ENCODE assay signal across 8 cellular contexts in genomic region chr7:102395958-102396709, GRCh38. TPM values are rescaled to one million over a fixed set of nuclear protein-coding genes. Genes with fewer than 3 reads are reported as not detected.
DNase-seq lines count a peak whose midpoint lies in the region; ATAC-seq and TF ChIP-seq lines count a peak whose summit lies in the region.

PRKRIP1 (plus strand) TSS chr7:102396363; CDS start chr7:102396412, 49 bp downstream.

- peak; percentile 97 for DNase-seq in DMS53 (lab: John Stamatoyannopoulos, UW)
- peak; percentile 5 for DNase-seq in KG1 (lab: John Stamatoyannopoulos, UW)
- DNase-seq in activated T-cell treated with anti-CD3 and anti-CD28 coated beads, Interleukin-2, amount 50 U/mL, for 1 hour: peak; percentile 79
- DNase-seq in stimulated activated CD8-positive, alpha-beta memory T cell treated with anti-CD3 and anti-CD28 coated beads, Interleukin-4, amount 100 ng/mL, for 48 hours: peak; percentile 84

- H3K9me3 ChIP-seq in esophagus (ENCODE audit: control insufficient read depth in 2 of 2, insufficient read depth in 1 of 2, low read depth in 1 of 2, low read length in 1 of 2): no peaks in the 10 kb centered on the region
- H3K9me3 ChIP-seq in mucosa of stomach (ENCODE audit: control insufficient read depth, low read length): no peaks in the 10 kb centered on the region

- H3K4me1 ChIP-seq in esophagus (ENCODE audit: control insufficient read depth in 2 of 2, insufficient read depth in 2 of 2, low read length in 1 of 2) (peaks cover 0 to 2% of the 10 kb centered on the region in 2 donors), mucosa of stomach (ENCODE audit: control insufficient read depth, insufficient read depth, low read length) (peaks cover 8% of the 10 kb centered on the region)

- H3K27ac ChIP-seq in esophagus (ENCODE audit: low read depth in 2 of 2, low read length in 1 of 2): peak within 1 kb of the TSS; percentile 69 to 90

- peak within 1 kb of the TSS; percentile 96 for H3K9ac ChIP-seq in mucosa of stomach (ENCODE audit: low read length)

- WGBS in esophagus, 2 donors: 0% methylated on average over 55 of the region's 57 CpGs

- no peaks in the 10 kb centered on the region for H3K27me3 ChIP-seq in esophagus (ENCODE audit: control insufficient read depth in 1 of 2, insufficient read depth in 2 of 2, low read length in 2 of 2)
- no peaks in the 10 kb centered on the region for H3K27me3 ChIP-seq in mucosa of stomach (ENCODE audit: control insufficient read depth, insufficient read depth, low read length)

- peaks cover 2% of the 10 kb centered on the region in 2 donors for H3K36me3 ChIP-seq in esophagus (ENCODE audit: control insufficient read depth in 2 of 2, insufficient read depth in 2 of 2, low read length in 1 of 2)
- H3K36me3 ChIP-seq in mucosa of stomach (ENCODE audit: control insufficient read depth, insufficient read depth, low read length): peaks cover 4% of the 10 kb centered on the region

- ATAC-seq in GM21723 (IDR thresholded peaks at IDR 0.05; ENCODE audit: unreplicated experiment): peak; percentile 97

- H3K4me3 ChIP-seq in esophagus (ENCODE audit: low read depth in 1 of 2, low read length in 2 of 2): peak within 1 kb of the TSS; percentile 89 to 97
- H3K4me3 ChIP-seq in mucosa of stomach (ENCODE audit: low read length): peak within 1 kb of the TSS; percentile 88

TF ChIP-seq in PFSK-1, 5 proteins besides CTCF, POLR2A, EP300 and RAD21:
- TF ChIP-seq REST (IDR thresholded peaks at IDR 0.05; ENCODE audit: insufficient read depth in 1 of 2, low read depth in 2 of 2, low read length in 2 of 2) (no peak), POLR2AphosphoS5 (IDR thresholded peaks at IDR 0.05; ENCODE audit: low read depth, low read length) (peak; percentile 83), SIN3A (IDR thresholded peaks at IDR 0.05; ENCODE audit: borderline replicate concordance, insufficient read depth, low read length) (peak; percentile 81; the same call in 1 of the 2 replicates), FOXP2 (optimal IDR thresholded peaks at IDR 0.05; ENCODE audit: borderline replicate concordance, extremely low read depth, extremely low read length, insufficient read depth) (peak; percentile 98), TAF1 (IDR thresholded peaks at IDR 0.05; ENCODE audit: borderline replicate concordance, insufficient read depth, low read length) (no peak)

RNA-seq across cellular contexts. Expression of gene PRKRIP1, which starts in this region (rescaled TPM):
- polyA plus RNA-seq in PFSK-1 (2012; ENCODE audit: insufficient read length, low read depth): 33.8 TPM
- polyA plus RNA-seq in esophagus: 10 to 100 TPM; 15.9 to 21.1 TPM

Comparison
In these comparisons a context has a peak if more than half of its experiments do, and no peak if none do; other contexts are left out.
1. Peak in every context shown above with its lines: DNase-seq, ATAC-seq, H3K4me3 ChIP-seq and H3K27ac ChIP-seq.
2. DNase-seq: peak in every context shown above with its lines; median percentile 97 in DMS53; 84 in stimulated activated CD8-positive, alpha-beta memory T cell treated with anti-CD3 and anti-CD28 coated beads, Interleukin-4, amount 100 ng/mL, for 48 hours; 79 in activated T-cell treated with anti-CD3 and anti-CD28 coated beads, Interleukin-2, amount 50 U/mL, for 1 hour; 5 in KG1.